Comparison of ENCODE assay signal across 8 cellular contexts in the genomic region with DNA sequence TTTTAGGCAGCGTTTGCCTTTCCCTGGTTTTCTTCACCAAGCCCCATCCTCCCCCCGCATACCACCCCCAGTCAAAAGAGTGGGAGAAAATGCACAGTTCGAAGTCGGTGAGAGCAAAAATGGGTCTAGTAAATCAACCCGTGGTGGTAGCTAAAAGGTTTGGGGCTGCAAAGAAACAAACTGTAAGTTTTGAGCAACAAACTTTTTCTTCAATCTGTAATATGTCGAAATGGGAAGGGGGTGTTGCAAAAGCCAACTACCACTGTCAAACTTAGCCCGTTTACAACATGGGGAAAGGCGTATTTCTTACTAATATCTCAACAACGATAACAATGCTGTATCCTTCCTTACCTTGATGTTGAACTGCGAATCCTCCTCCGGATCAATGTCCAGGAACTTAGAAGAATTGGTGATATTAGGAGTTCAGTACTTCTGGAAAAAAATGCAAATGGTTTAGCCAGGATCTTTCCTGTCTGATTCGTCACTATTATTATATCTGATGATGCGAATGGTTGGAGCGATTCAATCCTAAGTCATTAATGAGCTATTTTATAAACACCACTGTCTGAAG. TPM values are rescaled to one million over a fixed set of nuclear protein-coding genes. Genes with fewer than 3 reads are reported as not detected.
A peak's percentile ranks its signal among the peaks of the same experiment; 100 is the strongest.
DNase-seq lines count a peak whose midpoint lies in the region; ATAC-seq and TF ChIP-seq lines count a peak whose summit lies in the region.

No MANE protein-coding gene starts in this region.

- H3K4me3 Mint-ChIP-seq in activated T-cell treated with anti-CD3 and anti-CD28 coated beads, Interleukin-2, amount 50 U/mL, for 72 hours = peak overlapping the region; percentile 93 to 95

- H3K27me3 ChIP-seq in esophagus muscularis mucosa = peaks cover 11 to 84% (median 77%) of the 10 kb centered on the region in 4 donors
- H3K27me3 ChIP-seq in psoas muscle (ENCODE audit: insufficient read depth in 3 of 3, low read length in 2 of 3) = peaks cover 0 to 81% (median 41%) of the 10 kb centered on the region in 3 donors

- peaks cover 4 to 5% of the 10 kb centered on the region in 2 donors for H3K36me3 Mint-ChIP-seq in activated T-cell treated with anti-CD3 and anti-CD28 coated beads, Interleukin-2, amount 50 U/mL, for 72 hours (ENCODE audit: insufficient read depth in 2 of 2)

- H3K27me3 Mint-ChIP-seq in activated T-cell treated with anti-CD3 and anti-CD28 coated beads, Interleukin-2, amount 50 U/mL, for 72 hours (ENCODE audit: low read depth) = peaks cover 64% of the 10 kb centered on the region

- H3K36me3 ChIP-seq in esophagus muscularis mucosa (no peaks in the 10 kb centered on the region), psoas muscle (ENCODE audit: insufficient read depth in 1 of 2, low read depth in 1 of 2) (no peaks in the 10 kb centered on the region)

- TF ChIP-seq EP300 in esophagus muscularis mucosa (IDR thresholded peaks at IDR 0.05) = no peak

- DNase-seq in activated T-cell treated with anti-CD3 and anti-CD28 coated beads, Interleukin-2, amount 50 U/mL, for 72 hours = no peak
- DNase-seq in activated T-cell treated with anti-CD3 and anti-CD28 coated beads for 4 hours (no peak), RWPE1 (ENCODE audit: low spot score) (peak; percentile 29), esophagus muscularis mucosa (ENCODE audit: extremely low spot score) (no peak), psoas muscle (no peak), GM10248 (ENCODE audit: extremely low spot score) (no peak), KBM-7 (no peak), cerebellar nuclear complex (lab: John Stamatoyannopoulos, UW) (no peak)

- TF ChIP-seq CTCF in RWPE1 (conservative IDR thresholded peaks at IDR 0.05; ENCODE audit: low read depth) (no peak), esophagus muscularis mucosa (IDR thresholded peaks at IDR 0.05) (no peak), psoas muscle (IDR thresholded peaks at IDR 0.05) (no peak), GM10248 (IDR thresholded peaks at IDR 0.05; ENCODE audit: control extremely low read depth, extremely low read depth, low read depth, missing control alignments) (no peak)

- POLR2A ChIA-PET in RWPE1 (lab: Yijun Ruan, JAX; ENCODE audit: low non-redundant PET) = no interaction called here
- POLR2A ChIA-PET in GM10248 (lab: Yijun Ruan, JAX) = no interaction called here

- peak overlapping the region; percentile 74 for H3K27ac Mint-ChIP-seq in activated T-cell treated with anti-CD3 and anti-CD28 coated beads, Interleukin-2, amount 50 U/mL, for 72 hours

- H3K9me3 ChIP-seq in esophagus muscularis mucosa (no peaks in the 10 kb centered on the region), psoas muscle (no peaks in the 10 kb centered on the region)

- H3K4me1 Mint-ChIP-seq in activated T-cell treated with anti-CD3 and anti-CD28 coated beads, Interleukin-2, amount 50 U/mL, for 72 hours (ENCODE audit: low read depth) = peaks cover 48% of the 10 kb centered on the region

- H3K27ac ChIP-seq in RWPE1 (peak overlapping the region; percentile 97), esophagus muscularis mucosa (replicated peaks in 1 of 4) (peak overlapping the region in 3 of 4 donors; percentile 79 to 83 (median 82)), psoas muscle (peak overlapping the region; percentile 78)

- intact Hi-C loops in esophagus muscularis mucosa (cut with DNase I) (loop anchor here (10.0 kb wide), 1 partner anchor 1675 kb away; the partner anchor contains the start of gene BOLL), psoas muscle (cut with DNase I) (no loop called here)

- no peaks in the 10 kb centered on the region for H3K9me3 Mint-ChIP-seq in activated T-cell treated with anti-CD3 and anti-CD28 coated beads, Interleukin-2, amount 50 U/mL, for 72 hours

- CTCF ChIA-PET in RWPE1 (lab: Yijun Ruan, JAX) (no interaction called here), GM10248 (lab: Yijun Ruan, JAX) (no interaction called here)

- TF ChIP-seq POLR2A in esophagus muscularis mucosa (IDR thresholded peaks at IDR 0.05; ENCODE audit: low read depth) = no peak

- WGBS in esophagus muscularis mucosa = 6% methylated on average over 14 of the region's 14 CpGs
- 10 to 14% (median 14%) methylated on average over 14 of the region's 14 CpGs for WGBS in psoas muscle, 3 donors

- no peak for ATAC-seq in activated T-cell treated with anti-CD3 and anti-CD28 coated beads, Interleukin-2, amount 50 U/mL, for 72 hours (replicated peaks in 1 of 2)
- no peak for ATAC-seq in psoas muscle

- peaks cover 58 to 79% (median 70%) of the 10 kb centered on the region in 4 donors for H3K4me1 ChIP-seq in esophagus muscularis mucosa
- H3K4me1 ChIP-seq in psoas muscle = peaks cover 36% of the 10 kb centered on the region

- in situ Hi-C loops in KBM-7 (cut with MboI; ENCODE audit: low pct_unique_long_range_greater_than_20kb, low sequenced_read_pairs) = no loop called here

- H3K4me3 ChIP-seq in esophagus muscularis mucosa (peak overlapping the region; percentile 74 to 87 (median 83)), psoas muscle (peak overlapping the region; percentile 91)

RNA-seq across cellular contexts. Expression of gene SATB2, which starts 2.4 kb away (rescaled TPM):
- under 1 TPM; 0.65 to 0.82 TPM for total RNA-seq in activated T-cell treated with anti-CD3 and anti-CD28 coated beads, Interleukin-2, amount 50 U/mL, for 72 hours
- total RNA-seq in esophagus muscularis mucosa (1 to 10 TPM; 2.2 to 6.6 (median 5.0) TPM), psoas muscle (1 to 10 TPM in 3 of 4 donors, under 1 TPM in 1; 0.99 to 2.4 (median 1.9) TPM)
- 1 to 10 TPM in 1 of 3 donors, under 1 TPM in 2; 0.46 to 1.6 (median 0.55) TPM for polyA plus RNA-seq in psoas muscle
